In the genomic region with DNA sequence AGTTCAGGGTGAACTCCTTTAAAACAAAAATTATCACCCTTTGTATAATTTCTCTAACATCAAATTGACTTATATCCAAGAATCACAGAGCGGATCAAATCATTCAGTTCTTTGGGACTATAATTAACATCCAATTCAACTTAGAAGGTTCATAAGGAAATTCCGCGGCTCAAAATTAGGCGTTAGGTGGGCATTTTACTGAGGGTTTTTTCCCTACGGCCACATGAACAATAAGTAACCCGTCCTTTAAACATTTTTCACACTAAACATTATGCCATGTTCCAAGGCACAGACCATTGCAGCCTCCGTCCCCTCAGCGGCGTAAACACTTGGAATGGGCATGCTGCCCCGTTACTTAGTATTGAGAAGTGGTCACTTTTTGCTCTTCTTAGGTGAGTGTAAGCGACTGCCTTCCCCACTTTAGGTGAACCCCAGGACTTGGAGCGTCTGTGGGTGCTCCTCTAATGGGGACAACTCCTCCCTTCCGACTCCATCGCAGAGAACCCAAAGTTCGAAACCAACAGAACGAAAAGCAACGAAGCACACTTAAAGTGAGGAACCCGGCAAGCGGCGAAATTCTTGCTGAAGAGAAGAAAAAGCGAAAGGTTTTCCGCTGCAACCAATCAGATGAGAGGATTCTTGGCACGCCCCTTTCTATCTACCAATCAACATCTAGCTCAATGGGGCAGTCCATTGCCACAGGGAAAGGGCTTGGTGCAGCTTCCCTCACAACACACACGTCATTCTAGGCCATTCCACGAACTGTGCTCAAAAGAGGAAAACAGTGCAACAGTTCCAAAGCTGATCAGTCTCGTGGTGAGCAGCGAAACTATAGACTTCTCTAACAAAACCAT, we compare ENCODE assay signal across 8 cellular contexts. TPM values are rescaled to one million over a fixed set of nuclear protein-coding genes. Genes with fewer than 3 reads are reported as not detected.
A peak's percentile ranks its signal among the peaks of the same experiment; 100 is the strongest.
DNase-seq lines count a peak whose midpoint lies in the region; TF ChIP-seq lines count a peak whose summit lies in the region.

No MANE protein-coding gene starts in this region.

- peaks cover 40% of the 10 kb centered on the region for H3K4me1 Mint-ChIP-seq in activated naive CD4-positive, alpha-beta T cell treated with anti-CD3 and anti-CD28 coated beads, Interleukin-2, amount 10 ng/mL, durations not matched to agents 7 days and 5 days

- H3K4me2 ChIP-seq in MM.1S (ENCODE audit: low read depth, low read length), result peak overlapping the region; percentile 72

- H3F3A ChIP-seq in MM.1S (ENCODE audit: insufficient read depth, low read length), result peaks cover 16% of the 10 kb centered on the region; the same call in 1 of the 2 replicates

- H4K20me1 ChIP-seq in MM.1S (ENCODE audit: insufficient read depth, low read length), result peaks cover 5% of the 10 kb centered on the region; the same call in 1 of the 2 replicates

- peaks cover 5% of the 10 kb centered on the region for H3K27me3 Mint-ChIP-seq in activated naive CD4-positive, alpha-beta T cell treated with anti-CD3 and anti-CD28 coated beads, Interleukin-2, amount 10 ng/mL, durations not matched to agents 7 days and 5 days

- TF ChIP-seq CTCF in MM.1S (IDR thresholded peaks at IDR 0.05; ENCODE audit: low read length) (no peak), suprapubic skin (IDR thresholded peaks at IDR 0.05) (no peak)

- no peaks in the 10 kb centered on the region for H3K36me3 ChIP-seq in MM.1S (replicated peaks; ENCODE audit: insufficient read depth, low read length)
- H3K36me3 ChIP-seq in suprapubic skin, result no peaks in the 10 kb centered on the region

- peaks cover 22% of the 10 kb centered on the region for H3K4me1 ChIP-seq in MM.1S (ENCODE audit: low read length)
- H3K4me1 ChIP-seq in suprapubic skin, result peaks cover 33% of the 10 kb centered on the region

- H3K27ac Mint-ChIP-seq in activated naive CD4-positive, alpha-beta T cell treated with anti-CD3 and anti-CD28 coated beads, Interleukin-2, amount 10 ng/mL, durations not matched to agents 7 days and 5 days, result peak overlapping the region; percentile 99

- H3K9me3 Mint-ChIP-seq in activated naive CD4-positive, alpha-beta T cell treated with anti-CD3 and anti-CD28 coated beads, Interleukin-2, amount 10 ng/mL, durations not matched to agents 7 days and 5 days, result no peaks in the 10 kb centered on the region

- under 1% methylated on average over 27 of the region's 27 CpGs for whole genome bisulfite sequencing in suprapubic skin

- H2AFZ ChIP-seq in MM.1S (ENCODE audit: low read length), result peak overlapping the region; percentile 90

- peaks cover 6% of the 10 kb centered on the region for H3K36me3 Mint-ChIP-seq in activated naive CD4-positive, alpha-beta T cell treated with anti-CD3 and anti-CD28 coated beads, Interleukin-2, amount 10 ng/mL, durations not matched to agents 7 days and 5 days

- peak overlapping the region; percentile 71 for H3K9ac ChIP-seq in MM.1S (ENCODE audit: low read length)

- peak; percentile 95 for DNase-seq in GF-D8 (lab: John Stamatoyannopoulos, UW)
- peak; percentile 99 for DNase-seq in HCEC 1CT
- DNase-seq in MM.1S, result peak; percentile 99
- DNase-seq in SHP77 treated with DMSO at 0.1 percent for 48 hours (lab: John Stamatoyannopoulos, UW), result peak; percentile 95
- DNase-seq in activated naive CD4-positive, alpha-beta T cell treated with anti-CD3 and anti-CD28 coated beads, Interleukin-2, amount 10 ng/mL, durations not matched to agents 7 days and 5 days, result peak; percentile 93
- peak; percentile 99 for DNase-seq in globus pallidus (ENCODE audit: low spot score)
- peak; percentile 59 to 99 (median 94) for DNase-seq in nucleus accumbens (lab: John Stamatoyannopoulos, UW)
- peak; percentile 91 to 96 for DNase-seq in suprapubic skin (ENCODE audit: low spot score in 2 of 2)

- H3K27me3 ChIP-seq in MM.1S (replicated peaks; ENCODE audit: insufficient read depth, low read length), result no peaks in the 10 kb centered on the region
- no peaks in the 10 kb centered on the region for H3K27me3 ChIP-seq in suprapubic skin

- peak overlapping the region; percentile 83 for H3K4me3 ChIP-seq in MM.1S (ENCODE audit: low read length)
- H3K4me3 ChIP-seq in suprapubic skin, result peak overlapping the region; percentile 62

- peaks cover 38% of the 10 kb centered on the region for H3K79me2 ChIP-seq in MM.1S (ENCODE audit: low read length)

- H3K9me3 ChIP-seq in MM.1S (replicated peaks; ENCODE audit: insufficient read depth, low read length), result no peaks in the 10 kb centered on the region
- H3K9me3 ChIP-seq in suprapubic skin, result no peaks in the 10 kb centered on the region

- CTCF ChIA-PET in activated naive CD4-positive, alpha-beta T cell treated with anti-CD3 and anti-CD28 coated beads, Interleukin-2, amount 10 ng/mL, durations not matched to agents 7 days and 5 days (lab: Charles Lee), result interaction anchor here (1.1 to 1.8 kb wide), 3 partner anchors 14 to 188 kb away, joined by 3 to 6 read pairs (median 3); no protein-coding TSS in a partner anchor

- TF ChIP-seq POLR2A in suprapubic skin (IDR thresholded peaks at IDR 0.05), result peak; percentile 13 to 86

- peak overlapping the region; percentile 95 for H3K27ac ChIP-seq in MM.1S (ENCODE audit: low read length)
- H3K27ac ChIP-seq in suprapubic skin, result peak overlapping the region; percentile 94

- no peak for TF ChIP-seq EP300 in suprapubic skin (IDR thresholded peaks at IDR 0.05)

- H3K9me2 ChIP-seq in MM.1S (replicated peaks; ENCODE audit: insufficient read depth, low read length), result no peaks in the 10 kb centered on the region

- peak overlapping the region; percentile 98 for H3K4me3 Mint-ChIP-seq in activated naive CD4-positive, alpha-beta T cell treated with anti-CD3 and anti-CD28 coated beads, Interleukin-2, amount 10 ng/mL, durations not matched to agents 7 days and 5 days

RNA-seq across cellular contexts. Expression of a gene that starts 0.9 kb away (rescaled TPM):
- total RNA-seq in suprapubic skin, result 10 to 100 TPM; 23.9 to 49.4 (median 34.5) TPM

Comparison
In these comparisons a context has a peak if more than half of its experiments do, and no peak if none do; other contexts are left out.
1. Peak in every context shown above with its lines: DNase-seq, H3K4me3 ChIP-seq and H3K27ac ChIP-seq.